24 cellular contexts compared by ENCODE assay signal in the genomic region with DNA sequence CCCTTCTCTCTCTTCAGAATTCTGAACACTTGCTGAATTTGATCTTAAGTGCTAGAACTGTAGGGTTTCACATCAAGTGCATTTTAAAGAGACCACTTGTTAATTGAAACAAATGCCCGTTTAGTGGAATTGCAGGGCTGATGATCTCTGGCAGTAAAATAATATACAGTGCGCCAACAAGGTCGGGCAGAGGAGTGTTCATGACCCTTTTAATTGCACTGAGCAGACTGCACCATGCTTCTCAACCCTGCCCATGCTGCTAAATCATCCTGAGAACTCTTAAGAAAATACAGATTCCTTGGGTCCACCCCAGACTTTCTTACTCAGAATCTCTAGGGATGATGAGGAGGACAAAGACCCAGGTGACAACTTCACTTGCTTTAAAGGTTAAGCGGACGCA.
DNase-seq lines count a peak whose midpoint lies in the region; ATAC-seq and TF ChIP-seq lines count a peak whose summit lies in the region.
"Had no signal": no experiment of that assay in that cellular context is flagged by ENCODE, and none has a peak within 500 bp of the region (broad histone marks: within the 10 kb centered on the region; RNA-seq: fewer than 3 reads in every experiment).

No MANE protein-coding gene starts in this region.

- H3K4me1 ChIP-seq in BLaER1 treated with 17β-estradiol and CSF1 and Interleukin-3, amounts not matched to agents 10 nM and 100 nM, result peaks cover 16 to 44% (median 36%) of the 10 kb centered on the region in 10 experiments
- peaks cover 65% of the 10 kb centered on the region for H3K4me1 ChIP-seq in DOHH2 (ENCODE audit: control insufficient read depth, low read length)
- peaks cover 74% of the 10 kb centered on the region for H3K4me1 ChIP-seq in OCI-LY7 (ENCODE audit: insufficient read depth, low read length, poor library complexity, severe bottlenecking)
- H3K4me1 ChIP-seq in sigmoid colon, result peaks cover 0 to 19% (median 15%) of the 10 kb centered on the region in 4 donors
- H3K4me1 ChIP-seq: A549 had no signal

- H3K27ac ChIP-seq in BLaER1 treated with 17β-estradiol and CSF1 and Interleukin-3, amounts not matched to agents 10 nM and 100 nM, result peak overlapping the region in 2 of 11 experiments; percentile 66 to 71; a peak in 3 of 22 replicates
- H3K27ac ChIP-seq in DOHH2 (ENCODE audit: low read depth, low read length), result peak overlapping the region; percentile 99
- peak overlapping the region; percentile 98 for H3K27ac ChIP-seq in OCI-LY7 (ENCODE audit: low read depth, low read length, poor library complexity, severe bottlenecking)
- H3K27ac ChIP-seq in sigmoid colon, result no peak overlapping the region
- H3K27ac ChIP-seq: A549, HL-60, KMS-11, RWPE1 had no signal

- peaks cover 22% of the 10 kb centered on the region for H3F3A ChIP-seq in DOHH2 (ENCODE audit: control insufficient read depth, insufficient read depth)

- 54 to 82% methylated on average over 5 of the region's 5 CpGs for WGBS in sigmoid colon, 2 donors

- H3K27ac Mint-ChIP-seq in stimulated activated naive B cell treated with anti-CD40 and anti-IgM and Interleukin-4, amounts not matched to agents 10 μg/mL and 1 μg/mL and 100 μg/mL, for 72 hours, result peak overlapping the region; percentile 28
- H3K27ac Mint-ChIP-seq: IgD-negative memory B cell had no signal

- peaks cover 3 to 4% of the 10 kb centered on the region in 2 donors for H3K36me3 Mint-ChIP-seq in stimulated activated naive B cell treated with anti-CD40 and anti-IgM and Interleukin-4, amounts not matched to agents 10 μg/mL and 1 μg/mL and 100 μg/mL, for 72 hours
- H3K36me3 Mint-ChIP-seq: IgD-negative memory B cell had no signal

- TF ChIP-seq EP300 in sigmoid colon (IDR thresholded peaks at IDR 0.05), result no peak

- H3K27me3 Mint-ChIP-seq in stimulated activated naive B cell treated with anti-CD40 and anti-IgM and Interleukin-4, amounts not matched to agents 10 μg/mL and 1 μg/mL and 100 μg/mL, for 72 hours, result no peaks in the 10 kb centered on the region

- no peaks in the 10 kb centered on the region for H4K20me1 ChIP-seq in BLaER1 treated with 17β-estradiol and CSF1 and Interleukin-3, amounts not matched to agents 10 nM and 100 nM
- H4K20me1 ChIP-seq in DOHH2 (ENCODE audit: control insufficient read depth, insufficient read depth, low read depth, low read length) (no peaks in the 10 kb centered on the region), OCI-LY7 (ENCODE audit: insufficient read depth, low read length) (no peaks in the 10 kb centered on the region)

- intact Hi-C loops in OCI-LY7 (cut with micrococcal nuclease; ENCODE audit: unreplicated experiment) (loop anchor here (2.0 to 5.0 kb wide), 2 partner anchors 25 to 51 kb away; no protein-coding TSS in a partner anchor), sigmoid colon (cut with DNase I) (no loop called here)

- CTCF ChIA-PET in OCI-LY7 (lab: Charles Lee; ENCODE audit: unreplicated experiment), result interaction anchor here (1.0 to 1.9 kb wide), 4 partner anchors 8 to 62 kb away, joined by 3 to 6 read pairs (median 6); no protein-coding TSS in a partner anchor

- H3K9me2 ChIP-seq in DOHH2 (replicated peaks; ENCODE audit: control insufficient read depth, low read length) (no peaks in the 10 kb centered on the region), OCI-LY7 (ENCODE audit: insufficient read depth, low read length) (no peaks in the 10 kb centered on the region)

- peaks cover 0 to 2% of the 10 kb centered on the region in 2 donors for H3K9me3 Mint-ChIP-seq in stimulated activated naive B cell treated with anti-CD40 and anti-IgM and Interleukin-4, amounts not matched to agents 10 μg/mL and 1 μg/mL and 100 μg/mL, for 72 hours

- H3K4me3 ChIP-seq in BLaER1 treated with 17β-estradiol and CSF1 and Interleukin-3, amounts not matched to agents 10 nM and 100 nM, result no peak overlapping the region
- peak overlapping the region; percentile 70; the same call in 1 of the 2 replicates for H3K4me3 ChIP-seq in DOHH2 (ENCODE audit: low read length)
- H3K4me3 ChIP-seq in OCI-LY7 (ENCODE audit: low read depth, low read length, poor library complexity, severe bottlenecking), result no peak overlapping the region
- H3K4me3 ChIP-seq in sigmoid colon, result no peak overlapping the region
- H3K4me3 ChIP-seq: A549, GM12878 had no signal

- ATAC-seq in stimulated activated naive B cell treated with anti-CD40 and anti-IgM and Interleukin-4, amounts not matched to agents 10 μg/mL and 1 μg/mL and 100 μg/mL, for 72 hours (replicated peaks), result no peak
- ATAC-seq: A549, GM12878, Panc1 had no signal

- H3K27me3 ChIP-seq in BLaER1 treated with 17β-estradiol and CSF1 and Interleukin-3, amounts not matched to agents 10 nM and 100 nM, result no peaks in the 10 kb centered on the region
- H3K27me3 ChIP-seq in DOHH2 (ENCODE audit: control insufficient read depth, low read length) (no peaks in the 10 kb centered on the region), sigmoid colon (no peaks in the 10 kb centered on the region)

- no peak overlapping the region for H3K4me3 Mint-ChIP-seq in stimulated activated naive B cell treated with anti-CD40 and anti-IgM and Interleukin-4, amounts not matched to agents 10 μg/mL and 1 μg/mL and 100 μg/mL, for 72 hours

- no peak overlapping the region for H2AFZ ChIP-seq in OCI-LY7 (ENCODE audit: low read length)

- no peak for TF ChIP-seq CTCF in DOHH2 (IDR thresholded peaks at IDR 0.05; ENCODE audit: low read depth, low read length, poor library complexity, severe bottlenecking)
- no peak for TF ChIP-seq CTCF in OCI-LY7 (conservative IDR thresholded peaks at IDR 0.05; ENCODE audit: low read length)
- no peak for TF ChIP-seq CTCF in sigmoid colon (IDR thresholded peaks at IDR 0.05)

- BruUV-seq in OCI-LY7 (replicated peaks; lab: Mats Ljungman, UMichigan), result no TSS peak

- peak overlapping the region in 9 of 11 experiments; percentile 73 to 85 (median 82); a peak in 17 of 22 replicates for H3K4me2 ChIP-seq in BLaER1 treated with 17β-estradiol and CSF1 and Interleukin-3, amounts not matched to agents 10 nM and 100 nM
- H3K4me2 ChIP-seq in DOHH2 (ENCODE audit: low read length), result peak overlapping the region; percentile 99
- peak overlapping the region; percentile 73 for H3K4me2 ChIP-seq in OCI-LY7 (ENCODE audit: low read length)
- H3K4me2 ChIP-seq: A549, KMS-11 had no signal

- DNase-seq in OCI-LY7 (ENCODE audit: low spot score), result no peak
- no peak for DNase-seq in stimulated activated naive B cell treated with anti-CD40 and anti-IgM and Interleukin-4, amounts not matched to agents 10 μg/mL and 1 μg/mL and 100 μg/mL, for 72 hours
- DNase-seq in middle frontal gyrus (ENCODE audit: extremely low spot score, low spot score), result no peak
- no peak for DNase-seq in sigmoid colon
- DNase-seq in putamen (ENCODE audit: low spot score), result no peak
- DNase-seq: AML-193, EL, GDM1, NCI-H1092, NCI-H1417 treated with DMSO at 0.1 percent for 48 hours, NCI-H2081, NCI-H526, NCI-H82, SHP77, T-helper 1 cell had no signal

- peaks cover 11 to 35% (median 26%) of the 10 kb centered on the region in 11 experiments; a peak in 19 of 22 replicates for H3K9me3 ChIP-seq in BLaER1 treated with 17β-estradiol and CSF1 and Interleukin-3, amounts not matched to agents 10 nM and 100 nM (replicated peaks in 1 of 11)
- H3K9me3 ChIP-seq in DOHH2 (ENCODE audit: control insufficient read depth, insufficient read depth, low read length) (no peaks in the 10 kb centered on the region), OCI-LY7 (ENCODE audit: low read length) (no peaks in the 10 kb centered on the region; the same call in 1 of the 2 replicates), sigmoid colon (no peaks in the 10 kb centered on the region)
- H3K9me3 ChIP-seq: A549 had no signal

- peaks cover 32 to 63% of the 10 kb centered on the region in 2 donors for H3K4me1 Mint-ChIP-seq in stimulated activated naive B cell treated with anti-CD40 and anti-IgM and Interleukin-4, amounts not matched to agents 10 μg/mL and 1 μg/mL and 100 μg/mL, for 72 hours

- no peaks in the 10 kb centered on the region for H3K79me2 ChIP-seq in DOHH2 (ENCODE audit: control insufficient read depth, low read length)
- no peaks in the 10 kb centered on the region for H3K79me2 ChIP-seq in OCI-LY7 (ENCODE audit: insufficient read depth, low read depth, low read length)

- no peak for TF ChIP-seq POLR2A in sigmoid colon (IDR thresholded peaks at IDR 0.05)

- POLR2A ChIA-PET in OCI-LY7 (lab: Charles Lee), result interaction anchor here (0.6 to 17.0 kb wide), 16 partner anchors 7 to 1326 kb away, joined by 3 to 218 read pairs (median 22); no protein-coding TSS in a partner anchor

- H3K36me3 ChIP-seq in BLaER1 treated with 17β-estradiol and CSF1 and Interleukin-3, amounts not matched to agents 10 nM and 100 nM, result no peaks in the 10 kb centered on the region
- H3K36me3 ChIP-seq in DOHH2 (ENCODE audit: control insufficient read depth, low read length) (peaks cover 5% of the 10 kb centered on the region; the same call in 1 of the 2 replicates), OCI-LY7 (ENCODE audit: insufficient read depth, low read length) (no peaks in the 10 kb centered on the region), sigmoid colon (no peaks in the 10 kb centered on the region)

- no peak overlapping the region for H3K9ac ChIP-seq in BLaER1 treated with 17β-estradiol and CSF1 and Interleukin-3, amounts not matched to agents 10 nM and 100 nM
- H3K9ac ChIP-seq: KMS-11 had no signal

Comparison
In these comparisons a context has a peak if more than half of its experiments do, and no peak if none do; other contexts are left out.
1. H3K27ac ChIP-seq: peak in DOHH2 (single experiment) and OCI-LY7 (single experiment); none in sigmoid colon (0 of 4).
2. Peak in every context shown above with its lines, with median percentiles within 50 percentile points of each other: H3K4me2 ChIP-seq.